ENCODE assay signal across 8 cellular contexts in genomic region chr5:90474235-90475107, GRCh38. TPM values are rescaled to one million over a fixed set of nuclear protein-coding genes. Genes with fewer than 3 reads are reported as not detected.
DNase-seq lines count a peak whose midpoint lies in the region; FAIRE-seq and TF ChIP-seq lines count a peak whose summit lies in the region.

TSS of gene MBLAC2 (minus strand) at chr5:90474771. CDS start at chr5:90474292, 479 bp downstream.
TSS of gene POLR3G (plus strand) at chr5:90474864. CDS start at chr5:90485568, 10,704 bp downstream.

- peaks cover 9% of the 10 kb centered on the region for H3K27me3 Mint-ChIP-seq in neural progenitor cell (ENCODE audit: insufficient read depth, low read depth)

- peaks cover 5% of the 10 kb centered on the region for H3K9me3 Mint-ChIP-seq in neural progenitor cell

- H3K79me2 ChIP-seq in neural progenitor cell (ENCODE audit: low read depth) = peaks cover 3% of the 10 kb centered on the region

- peak; percentile 71 for TF ChIP-seq POLR2A in H54 (IDR thresholded peaks at IDR 0.05; ENCODE audit: low read depth, low read length)
- peak; percentile 96 for TF ChIP-seq POLR2A in Raji (IDR thresholded peaks at IDR 0.05; ENCODE audit: insufficient read depth, low read depth, low read length)

- H3K4me3 ChIP-seq in LNCaP clone FGC (ENCODE audit: low read depth, low read length) (peak within 1 kb of the TSS; percentile 79), foreskin fibroblast (ENCODE audit: low read depth in 1 of 2, low read length in 2 of 2) (peak within 1 kb of the TSS; percentile 72 to 85), neural progenitor cell (peak within 1 kb of the TSS; percentile 67), stomach smooth muscle (ENCODE audit: low read length in 2 of 2) (peak within 1 kb of the TSS; percentile 79 to 96)

- H2AFZ ChIP-seq in neural progenitor cell (replicated peaks) = peak within 1 kb of the TSS; percentile 77

- H3K36me3 Mint-ChIP-seq in neural progenitor cell = peaks cover 13% of the 10 kb centered on the region

- TF ChIP-seq CTCF in LNCaP clone FGC (IDR thresholded peaks at IDR 0.05; ENCODE audit: control insufficient read depth, extremely low read depth, insufficient read depth) (peak; percentile 39), foreskin fibroblast (IDR thresholded peaks at IDR 0.05; ENCODE audit: low read depth, low read length) (peak; percentile 29), neural progenitor cell (IDR thresholded peaks at IDR 0.05) (peak; percentile 56)

- H3K4me1 ChIP-seq in neural progenitor cell (peaks cover 21% of the 10 kb centered on the region), stomach smooth muscle (ENCODE audit: control insufficient read depth, insufficient read depth, low read length) (peaks cover 19% of the 10 kb centered on the region)

- FAIRE-seq in H54 (lab: Jason Lieb, UNC) = no peak

- H3K36me3 ChIP-seq in neural progenitor cell (no peaks in the 10 kb centered on the region), stomach smooth muscle (ENCODE audit: control insufficient read depth in 2 of 2, insufficient read depth in 2 of 2, low read length in 2 of 2) (no peaks in the 10 kb centered on the region)

- no peak within 1 kb of the TSS for H3K27ac Mint-ChIP-seq in neural progenitor cell

- peaks cover 45% of the 10 kb centered on the region for H3F3A ChIP-seq in neural progenitor cell (ENCODE audit: low read depth)

- H3K27me3 ChIP-seq in neural progenitor cell = peaks cover 33% of the 10 kb centered on the region
- H3K27me3 ChIP-seq in stomach smooth muscle (ENCODE audit: control insufficient read depth in 1 of 2, insufficient read depth in 2 of 2, low read length in 2 of 2) = no peaks in the 10 kb centered on the region

- no peaks in the 10 kb centered on the region for H3K9me3 ChIP-seq in neural progenitor cell (ENCODE audit: low read depth)
- H3K9me3 ChIP-seq in stomach smooth muscle (ENCODE audit: control insufficient read depth in 2 of 2, low read length in 2 of 2) = no peaks in the 10 kb centered on the region

- peaks cover 3% of the 10 kb centered on the region for H4K20me1 ChIP-seq in neural progenitor cell (ENCODE audit: low read depth)

- H3K27ac ChIP-seq in neural progenitor cell (no peak within 1 kb of the TSS), stomach smooth muscle (ENCODE audit: low read length) (peak within 1 kb of the TSS; percentile 37)

- H3K4me2 ChIP-seq in neural progenitor cell = peak within 1 kb of the TSS; percentile 86

- peak within 1 kb of the TSS; percentile 95 for H3K4me3 Mint-ChIP-seq in neural progenitor cell

- H3K4me1 Mint-ChIP-seq in neural progenitor cell = peaks cover 36% of the 10 kb centered on the region

- DNase-seq in GDM1 (lab: John Stamatoyannopoulos, UW) = peak; percentile 90
- peak; percentile 79 for DNase-seq in H54 (ENCODE audit: insufficient read length, low spot score)
- peak; percentile 80 for DNase-seq in LNCaP clone FGC (ENCODE audit: low read depth)
- DNase-seq in activated gamma-delta T cell (lab: John Stamatoyannopoulos, UW) = peak; percentile 76
- DNase-seq in foreskin fibroblast = peak; percentile 90 to 97
- peak; percentile 95 for DNase-seq in neural progenitor cell (ENCODE audit: low spot score)

- H3K9ac ChIP-seq in neural progenitor cell (no peak within 1 kb of the TSS), stomach smooth muscle (ENCODE audit: low read length in 2 of 2) (peak within 1 kb of the TSS; percentile 58 to 71)

RNA-seq across cellular contexts. Expression of gene MBLAC2, which starts in this region (rescaled TPM):
- 5.1 and 5.7 TPM in 2 replicates for total RNA-seq in neural progenitor cell (ENCODE audit: low replicate concordance)

RNA-seq across cellular contexts. Expression of gene POLR3G, which starts in this region (rescaled TPM):
- 4.4 and 8.4 TPM in 2 replicates for total RNA-seq in neural progenitor cell (ENCODE audit: low replicate concordance)
